ENCODE assay signal across 18 cellular contexts in the genomic region with DNA sequence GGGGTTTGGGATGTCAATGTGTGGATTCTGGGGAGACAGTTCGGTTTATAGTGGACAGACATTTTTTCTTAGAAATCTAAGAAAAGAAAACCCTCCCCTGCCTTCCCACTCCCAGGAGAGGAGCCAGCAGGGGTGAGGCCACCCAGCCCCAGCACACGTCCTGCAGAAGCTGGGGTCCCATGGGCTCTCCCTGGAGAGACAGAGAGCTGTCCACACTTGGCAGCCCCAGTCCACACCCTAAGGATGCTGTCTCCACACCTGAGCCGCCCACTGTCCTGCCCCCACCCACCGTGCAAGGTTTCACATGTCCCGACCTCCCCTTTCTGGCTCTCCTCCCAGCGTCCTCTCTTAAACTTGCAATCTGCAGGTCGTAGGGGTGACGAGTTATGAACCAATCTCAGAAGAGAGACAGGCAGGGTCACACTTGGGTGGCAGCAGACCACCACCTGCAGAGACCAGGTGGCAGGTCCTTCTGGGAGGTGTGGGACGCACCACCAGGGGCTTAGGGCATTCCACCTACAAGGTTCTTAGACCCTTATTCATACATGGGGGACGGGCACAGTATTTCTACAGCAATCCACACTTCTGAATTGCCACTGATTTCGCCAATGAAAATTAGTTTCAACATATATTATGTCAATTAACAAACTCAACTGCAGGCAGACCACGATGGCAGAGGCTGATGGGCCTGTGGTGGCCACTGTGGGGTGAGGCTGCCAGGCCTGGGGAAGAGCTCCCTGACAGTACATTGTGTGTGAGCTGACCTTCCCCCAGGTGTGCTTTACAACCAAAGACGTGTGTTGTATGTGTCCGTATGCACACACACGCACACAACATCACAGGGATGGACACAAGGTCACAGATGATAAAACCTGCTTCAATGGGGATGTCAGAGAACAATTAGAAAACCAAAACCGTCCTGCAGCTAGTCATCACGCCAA.
A peak's percentile ranks its signal among the peaks of the same experiment; 100 is the strongest.
DNase-seq lines count a peak whose midpoint lies in the region; ATAC-seq and TF ChIP-seq lines count a peak whose summit lies in the region.
"Had no signal": no experiment of that assay in that cellular context is flagged by ENCODE, and none has a peak within 500 bp of the region (broad histone marks: within the 10 kb centered on the region; RNA-seq: fewer than 3 reads in every experiment).

No MANE protein-coding gene starts in this region.

- no peak for TF ChIP-seq POLR2A in spleen (IDR thresholded peaks at IDR 0.05)

- H3K4me1 ChIP-seq in adipocyte (ENCODE audit: control insufficient read depth, insufficient read depth, low read length): peaks cover 17% of the 10 kb centered on the region
- H3K4me1 ChIP-seq in lower lobe of right lung: no peaks in the 10 kb centered on the region
- no peaks in the 10 kb centered on the region for H3K4me1 ChIP-seq in spleen
- H3K4me1 ChIP-seq: SJSA1 had no signal

- H3K4me3 ChIP-seq in adipocyte (ENCODE audit: low read length) (peak overlapping the region; percentile 3), lower lobe of right lung (no peak overlapping the region), spleen (no peak overlapping the region)
- H3K4me3 ChIP-seq: SJSA1 had no signal

- H3K27me3 ChIP-seq in adipocyte (replicated peaks; ENCODE audit: control insufficient read depth, insufficient read depth, low read length) (no peaks in the 10 kb centered on the region), lower lobe of right lung (ENCODE audit: low read depth) (no peaks in the 10 kb centered on the region), spleen (replicated peaks in 1 of 7) (peaks cover 0 to 10% (median 0%) of the 10 kb centered on the region in 7 donors)

- no peak for TF ChIP-seq CTCF in lower lobe of right lung (IDR thresholded peaks at IDR 0.05)
- TF ChIP-seq CTCF in spleen (IDR thresholded peaks at IDR 0.05 in 8 of 11, conservative IDR thresholded peaks at IDR 0.05 in 3 of 11): no peak

- DNase-seq in NCI-H748 (lab: John Stamatoyannopoulos, UW; ENCODE audit: unreplicated experiment) (peak; percentile 62), NCI-H748 treated with DMSO at 0.1 percent for 48 hours (lab: John Stamatoyannopoulos, UW) (no peak), adipocyte (ENCODE audit: low read depth) (no peak), lower lobe of right lung (peak; percentile 18), spleen (peak; percentile 58), NCI-H774 (lab: John Stamatoyannopoulos, UW) (no peak)
- DNase-seq: AML-193, DND-41, KBM-7, NCI-H1694 treated with DMSO at 0.1 percent for 48 hours, NCI-H510A had no signal

- H3K27ac ChIP-seq in lower lobe of right lung (no peak overlapping the region), spleen (peak overlapping the region in 2 of 8 donors; percentile 7 to 44)
- H3K27ac ChIP-seq: 22Rv1, C4-2B, RWPE1, SJSA1 had no signal

- H3K9me3 ChIP-seq in adipocyte (ENCODE audit: control insufficient read depth, low read length): peaks cover 4% of the 10 kb centered on the region
- no peaks in the 10 kb centered on the region for H3K9me3 ChIP-seq in lower lobe of right lung
- peaks cover 0 to 5% (median 0%) of the 10 kb centered on the region in 8 donors for H3K9me3 ChIP-seq in spleen
- H3K9me3 ChIP-seq: SJSA1 had no signal

- H3K9ac ChIP-seq in adipocyte (ENCODE audit: low read length): no peak overlapping the region

- WGBS in spleen, 5 donors: 75 to 87% (median 84%) methylated on average over 16 to 17 of the region's 17 CpGs

- no peak for ATAC-seq in lower lobe of right lung
- no peak for ATAC-seq in GM18873 (IDR thresholded peaks at IDR 0.05; ENCODE audit: low FRiP score, unreplicated experiment)
- no peak for ATAC-seq in HG03025 (IDR thresholded peaks at IDR 0.05; ENCODE audit: low FRiP score, unreplicated experiment)
- ATAC-seq: PC-3 had no signal

- intact Hi-C loops in lower lobe of right lung (cut with DNase I): no loop called here
- intact Hi-C loops in spleen (cut with DNase I; ENCODE audit: low total_unique reads): no loop called here

- H3K36me3 ChIP-seq in adipocyte (ENCODE audit: control insufficient read depth, insufficient read depth, low read length, severe bottlenecking): no peaks in the 10 kb centered on the region
- no peaks in the 10 kb centered on the region for H3K36me3 ChIP-seq in lower lobe of right lung
- H3K36me3 ChIP-seq in spleen: no peaks in the 10 kb centered on the region
- H3K36me3 ChIP-seq: SJSA1 had no signal

Comparison
In these comparisons a context has a peak if more than half of its experiments do, and no peak if none do; other contexts are left out.
1. DNase-seq: peak in NCI-H748 (single experiment), lower lobe of right lung (single experiment) and spleen (single experiment); none in NCI-H748 treated with DMSO at 0.1 percent for 48 hours (single experiment), adipocyte (single experiment) and NCI-H774 (single experiment).